ENCODE assay signal across 8 cellular contexts in the genomic region with DNA sequence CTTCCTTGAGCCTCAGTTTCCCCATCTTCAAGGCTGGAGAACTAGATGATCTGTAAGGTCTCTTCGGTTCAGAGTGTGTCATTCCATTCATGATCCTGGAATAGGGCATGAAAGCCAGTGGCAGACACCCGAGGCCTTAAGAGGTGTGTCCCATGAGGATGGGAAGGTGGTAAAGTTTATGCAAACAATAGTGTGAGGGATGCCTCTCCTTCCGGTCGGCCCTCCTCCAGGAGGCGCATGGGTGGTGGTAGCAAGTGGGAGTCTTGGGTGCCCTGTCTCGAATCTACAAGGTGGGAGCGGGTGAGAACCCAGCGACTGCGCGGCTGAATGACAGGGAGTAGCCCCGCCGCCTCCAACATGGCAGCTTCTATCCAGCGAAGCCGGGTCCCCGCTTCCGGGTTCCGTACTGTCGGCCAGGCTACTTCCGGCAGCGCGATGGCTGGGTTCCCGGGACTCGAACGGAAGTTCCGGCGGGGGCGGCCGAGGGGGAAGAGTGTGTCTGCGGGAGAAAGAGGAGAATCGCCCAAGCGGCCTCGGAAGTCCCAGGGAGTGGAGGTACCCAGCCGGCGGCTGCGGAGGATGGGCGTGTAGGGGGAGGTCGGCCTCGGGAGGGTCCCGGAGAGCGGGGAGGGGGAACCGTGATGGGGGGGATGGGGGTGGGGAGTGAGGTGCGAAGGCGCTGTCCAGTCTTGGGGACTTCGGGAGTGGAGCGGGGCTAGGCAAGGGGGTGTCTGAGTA. TPM values are rescaled to one million over a fixed set of nuclear protein-coding genes. Genes with fewer than 3 reads are reported as not detected.
DNase-seq lines count a peak whose midpoint lies in the region; ATAC-seq and TF ChIP-seq lines count a peak whose summit lies in the region.

LYPLA2 (plus strand) TSS at position 450 of the 738 bp plus-strand sequence. CDS start 1,538 bp downstream, outside the sequence.

- WGBS in aorta, 2 donors = 1% methylated on average over 45 of the region's 45 CpGs

- TF ChIP-seq CTCF in GM12875 (IDR thresholded peaks at IDR 0.05; ENCODE audit: borderline replicate concordance, insufficient read depth, low read depth, low read length) = no peak
- TF ChIP-seq CTCF in astrocyte of the cerebellum (IDR thresholded peaks at IDR 0.05; ENCODE audit: low read depth, low read length, missing control alignments) = no peak

- peak within 1 kb of the TSS; percentile 76 for H3K4me3 ChIP-seq in GM12875 (ENCODE audit: low read depth, low read length)
- peak within 1 kb of the TSS; percentile 89 for H3K4me3 ChIP-seq in astrocyte of the cerebellum (ENCODE audit: low read depth, low read length)
- peak within 1 kb of the TSS; percentile 46 to 57 for H3K4me3 ChIP-seq in aorta (ENCODE audit: low read length in 2 of 2)

- in situ Hi-C loops in astrocyte of the cerebellum (cut with HindIII; ENCODE audit: low sequenced_read_pairs) = no loop called here

- intact Hi-C loops in aorta (cut with DNase I) = no loop called here

- no peaks in the 10 kb centered on the region for H3K27me3 ChIP-seq in aorta (ENCODE audit: control insufficient read depth in 1 of 2, insufficient read depth in 2 of 2, low read length in 1 of 2)

- ATAC-seq in HG02763 (IDR thresholded peaks at IDR 0.05; ENCODE audit: unreplicated experiment) (peak; percentile 81), aorta (ENCODE audit: low FRiP score) (peak; percentile 91)

- no peaks in the 10 kb centered on the region for H3K9me3 ChIP-seq in aorta (ENCODE audit: control insufficient read depth, low read length)

- peak; percentile 71 to 80 for DNase-seq in NCI-H1930 (lab: John Stamatoyannopoulos, UW)
- peak; percentile 84 for DNase-seq in T1000 (lab: John Stamatoyannopoulos, UW)
- peak; percentile 71 for DNase-seq in astrocyte of the cerebellum (ENCODE audit: low read depth)
- peak; percentile 95 for DNase-seq in hepatic stellate cell (ENCODE audit: low spot score)
- peak; percentile 91 for DNase-seq in retina
- DNase-seq in aorta = peak; percentile 96 to 99

- H3K36me3 ChIP-seq in aorta (ENCODE audit: control insufficient read depth in 1 of 2, insufficient read depth in 2 of 2, low read length in 1 of 2) = peaks cover 4 to 6% of the 10 kb centered on the region in 2 donors

- peak within 1 kb of the TSS in 1 of 2 donors; percentile 8 for H3K27ac ChIP-seq in aorta (ENCODE audit: low read depth in 1 of 2, low read length in 2 of 2)

- H3K4me1 ChIP-seq in aorta (ENCODE audit: control insufficient read depth in 1 of 2, insufficient read depth in 2 of 2, low read length in 2 of 2) = no peaks in the 10 kb centered on the region

RNA-seq across cellular contexts. Expression of gene LYPLA2, which starts in this region (rescaled TPM):
- 10 to 100 TPM; 30.0 to 31.2 TPM for total RNA-seq in aorta
- polyA plus RNA-seq in aorta = 10 to 100 TPM; 17.3 to 32.5 TPM
